1 cellular context compared by ENCODE assay signal in genomic region chrX:50920132-50920531, GRCh38.
TF ChIP-seq lines count a peak whose summit lies in the region.

No MANE protein-coding gene starts in this region.

TF ChIP-seq in GM23338, 12 proteins besides CTCF, POLR2A, EP300 and RAD21 (continued from another document):
- TF ChIP-seq ETS1 (IDR thresholded peaks at IDR 0.05) (no peak), ZNF331 (CRISPR knock-in tag; IDR thresholded peaks at IDR 0.05; ENCODE audit: low read depth) (no peak), EZH2 (IDR thresholded peaks at IDR 0.05; ENCODE audit: low read depth, unreplicated experiment) (no peak), NANOG (IDR thresholded peaks at IDR 0.05; ENCODE audit: borderline replicate concordance) (no peak), REST (IDR thresholded peaks at IDR 0.05; ENCODE audit: unreplicated experiment) (no peak)
